Comparison of ENCODE assay signal across 11 cellular contexts in the genomic region with DNA sequence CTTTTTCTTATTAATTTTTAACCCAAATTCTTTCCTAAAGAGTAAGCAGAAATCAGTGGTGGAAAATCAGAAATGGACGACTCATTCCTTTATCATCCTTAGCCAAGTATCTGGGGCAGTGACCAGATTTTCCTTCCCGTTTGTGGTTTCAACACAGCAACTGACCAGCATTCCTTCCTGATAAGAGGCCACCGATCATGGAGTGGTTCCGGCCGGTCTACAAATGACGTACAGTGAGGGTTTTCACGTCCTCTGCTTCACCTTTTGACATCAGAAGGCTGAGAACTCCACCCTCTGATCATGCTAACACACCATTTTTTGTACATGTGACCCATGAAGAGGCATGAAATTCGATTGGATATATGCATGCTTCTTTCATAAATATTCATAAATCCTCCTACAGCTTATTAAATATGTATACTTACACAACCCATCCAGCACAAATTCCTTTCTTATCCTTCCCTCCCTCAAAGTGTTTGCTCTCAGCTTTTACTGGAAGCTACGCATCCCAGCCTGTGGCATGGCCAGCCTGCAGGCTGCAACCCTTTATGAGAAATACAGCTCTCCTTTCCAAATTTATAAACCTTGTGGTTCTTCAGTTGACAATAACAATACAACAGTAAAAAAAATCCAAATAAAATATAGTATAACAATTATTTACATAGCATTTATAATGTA.
A peak's percentile ranks its signal among the peaks of the same experiment; 100 is the strongest.
DNase-seq lines count a peak whose midpoint lies in the region; ATAC-seq, FAIRE-seq and TF ChIP-seq lines count a peak whose summit lies in the region.
"Had no signal": no experiment of that assay in that cellular context is flagged by ENCODE, and none has a peak within 500 bp of the region (broad histone marks: within the 10 kb centered on the region; RNA-seq: fewer than 3 reads in every experiment).

No MANE protein-coding gene starts in this region.

- H3K4me1 ChIP-seq in endothelial cell of umbilical vein (ENCODE audit: control insufficient read depth, extremely low read depth, insufficient read depth, low read length), result no peaks in the 10 kb centered on the region
- no peaks in the 10 kb centered on the region for H3K4me1 ChIP-seq in vagina

- CTCF ChIA-PET in endothelial cell of umbilical vein (lab: Charles Lee), result no interaction called here

- DNase-seq in Daoy (ENCODE audit: low read depth) (peak; percentile 66), M059J (ENCODE audit: low read depth) (peak; percentile 95), endothelial cell of umbilical vein (ENCODE audit: low read depth, low spot score) (peak; percentile 51), myocyte (ENCODE audit: low read depth) (peak; percentile 53), vagina (ENCODE audit: extremely low spot score in 2 of 2) (no peak), SK-N-DZ (ENCODE audit: low spot score) (no peak)
- DNase-seq in activated CD4-positive, alpha-beta T cell treated with anti-CD3 and anti-CD28 coated beads, Interleukin-2, amount 50 U/mL, for 48 hours, result no peak
- DNase-seq: DMS79, erythroblast, NCI-H1930 had no signal

- no peaks in the 10 kb centered on the region for H3K9me1 ChIP-seq in endothelial cell of umbilical vein (replicated peaks; ENCODE audit: control insufficient read depth, extremely low read depth, insufficient read depth, low read length)

- no TSS peak for BruUV-seq in endothelial cell of umbilical vein (replicated peaks; lab: Mats Ljungman, UMichigan)

- no peaks in the 10 kb centered on the region for H4K20me1 ChIP-seq in endothelial cell of umbilical vein (replicated peaks; ENCODE audit: control insufficient read depth, extremely low read depth, insufficient read depth, low read length)

- POLR2A ChIA-PET in endothelial cell of umbilical vein (lab: Charles Lee), result no interaction called here

- no peak for TF ChIP-seq POLR2A in endothelial cell of umbilical vein (IDR thresholded peaks at IDR 0.05; ENCODE audit: low read depth, low read length)
- TF ChIP-seq POLR2A in vagina (IDR thresholded peaks at IDR 0.05), result no peak

- H3K79me2 ChIP-seq in endothelial cell of umbilical vein (ENCODE audit: control insufficient read depth, insufficient read depth, low read length), result no peaks in the 10 kb centered on the region

- H3K9ac ChIP-seq in endothelial cell of umbilical vein (replicated peaks; ENCODE audit: extremely low read depth, insufficient read depth, low read length), result no peak overlapping the region

- no peak for ATAC-seq in GM18867 (IDR thresholded peaks at IDR 0.05; ENCODE audit: unreplicated experiment)

- H3K4me3 ChIP-seq in endothelial cell of umbilical vein (replicated peaks in 1 of 3; ENCODE audit: insufficient read depth in 1 of 3, low read depth in 1 of 3, low read length in 3 of 3) (no peak overlapping the region), vagina (no peak overlapping the region)

- H3K4me2 ChIP-seq in endothelial cell of umbilical vein (ENCODE audit: insufficient read depth, low read length), result no peak overlapping the region

- H3K27me3 ChIP-seq in endothelial cell of umbilical vein (ENCODE audit: control insufficient read depth in 2 of 2, insufficient read depth in 2 of 2, low read length in 2 of 2), result no peaks in the 10 kb centered on the region
- H3K27me3 ChIP-seq in vagina, result no peaks in the 10 kb centered on the region

- H3K9me3 ChIP-seq in endothelial cell of umbilical vein (replicated peaks; ENCODE audit: control insufficient read depth, insufficient read depth, low read length) (no peaks in the 10 kb centered on the region), vagina (no peaks in the 10 kb centered on the region)

- intact Hi-C loops in endothelial cell of umbilical vein (cut with micrococcal nuclease) (no loop called here), vagina (cut with DNase I) (no loop called here)

- dilution Hi-C loops in endothelial cell of umbilical vein (cut with MboI; ENCODE audit: extremely low pct_ligation_motif_present, low sequenced_read_pairs), result no loop called here

- H3K36me3 ChIP-seq in endothelial cell of umbilical vein (ENCODE audit: control insufficient read depth in 2 of 2, extremely low read depth in 1 of 2, insufficient read depth in 2 of 2, low read length in 2 of 2) (no peaks in the 10 kb centered on the region), vagina (no peaks in the 10 kb centered on the region)

- H2AFZ ChIP-seq in endothelial cell of umbilical vein (ENCODE audit: low read depth, low read length), result no peak overlapping the region

- H3K27ac ChIP-seq in endothelial cell of umbilical vein (ENCODE audit: insufficient read depth, low read depth, low read length), result no peak overlapping the region
- no peak overlapping the region for H3K27ac ChIP-seq in vagina

- TF ChIP-seq CTCF in endothelial cell of umbilical vein (IDR thresholded peaks at IDR 0.05; ENCODE audit: extremely low read depth in 1 of 2, insufficient read depth in 1 of 2, low read depth in 1 of 2, low read length in 2 of 2) (no peak), vagina (IDR thresholded peaks at IDR 0.05) (no peak)

- FAIRE-seq in endothelial cell of umbilical vein (lab: Jason Lieb, UNC), result no peak

TF ChIP-seq in endothelial cell of umbilical vein, 7 proteins besides CTCF, POLR2A, EP300 and RAD21:
- peak; percentile 70 for TF ChIP-seq GATA2 (IDR thresholded peaks at IDR 0.05; ENCODE audit: insufficient read depth, insufficient read length, low read depth, low read length)
- TF ChIP-seq JUN (IDR thresholded peaks at IDR 0.05; ENCODE audit: borderline replicate concordance, insufficient read depth, insufficient read length, low read depth), result no peak
- peak; percentile 37 for TF ChIP-seq FOS (IDR thresholded peaks at IDR 0.05; ENCODE audit: borderline replicate concordance, insufficient read depth, low read length)

Comparison
In these comparisons a context has a peak if more than half of its experiments do, and no peak if none do; other contexts are left out.
1. DNase-seq: peak in Daoy (single experiment), M059J (single experiment), endothelial cell of umbilical vein (single experiment) and myocyte (single experiment); none in activated CD4-positive, alpha-beta T cell treated with anti-CD3 and anti-CD28 coated beads, Interleukin-2, amount 50 U/mL, for 48 hours (0 of 2), vagina (0 of 2) and SK-N-DZ (single experiment).